ENCODE assay signal across 23 cellular contexts in the genomic region with DNA sequence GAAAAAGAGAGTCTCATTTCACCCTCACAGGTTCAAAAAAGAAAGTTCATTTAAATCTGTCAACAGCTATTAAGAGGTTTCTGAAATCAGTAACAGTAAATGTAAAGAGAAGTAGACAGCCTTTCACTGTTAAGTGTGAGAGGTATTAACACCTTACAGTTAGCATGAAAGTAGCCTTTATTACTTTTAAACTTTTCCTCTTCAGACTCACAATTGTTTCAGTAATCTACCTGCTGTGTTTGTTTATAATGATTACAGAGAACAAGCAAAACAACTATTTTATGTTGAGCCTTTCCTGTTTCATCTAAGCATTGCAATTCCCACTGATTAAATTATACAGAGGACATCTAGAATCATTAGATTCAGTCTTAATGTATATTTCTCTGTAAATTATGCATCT.
DNase-seq lines count a peak whose midpoint lies in the region; FAIRE-seq and TF ChIP-seq lines count a peak whose summit lies in the region.
"Had no signal": no experiment of that assay in that cellular context is flagged by ENCODE, and none has a peak within 500 bp of the region (broad histone marks: within the 10 kb centered on the region; RNA-seq: fewer than 3 reads in every experiment).

No MANE protein-coding gene starts in this region.

- CTCF ChIA-PET in HEK293T (lab: Yijun Ruan, JAX): no interaction called here

- POLR2A ChIA-PET in HEK293T (lab: Yijun Ruan, JAX): no interaction called here

- DNase-seq in HEK293T (ENCODE audit: extremely low spot score) (no peak), NCI-H69 (lab: John Stamatoyannopoulos, UW) (peak; percentile 78), frontal cortex (ENCODE audit: low spot score in 2 of 2) (no peak), iPS-NIHi7 (ENCODE audit: extremely low spot score) (no peak), OCI-M1 (lab: John Stamatoyannopoulos, UW) (no peak)
- DNase-seq in activated CD4-positive, CD25-positive, alpha-beta regulatory T cell (lab: John Stamatoyannopoulos, UW): no peak
- no peak for DNase-seq in stimulated activated naive CD4-positive, alpha-beta T cell treated with Interleukin-2 at 50 U/mL for 16 hours (lab: John Stamatoyannopoulos, UW)
- DNase-seq: C1 segment of cervical spinal cord; CD8-positive, alpha-beta memory T cell; EL; GF-D8; HFFc6; NCI-H1105; NCI-H146; NCI-H2029 treated with DMSO at 0.1 percent for 48 hours; NCI-H226; NCI-H510A treated with DMSO at 0.1 percent for 48 hours; PC-9; SHP77 treated with DMSO at 0.1 percent for 48 hours; SW 1271 had no signal

- peak; percentile 39 for FAIRE-seq in frontal cortex (lab: Jason Lieb, UNC)
- FAIRE-seq: GM19239, H54, K562 had no signal

TF ChIP-seq in HEK293T, 16 proteins besides CTCF, POLR2A, EP300 and RAD21:
- no peak for TF ChIP-seq TARDBP (IDR thresholded peaks at IDR 0.05)
- no peak for TF ChIP-seq FOXK2 (IDR thresholded peaks at IDR 0.05)
- TF ChIP-seq NFRKB (IDR thresholded peaks at IDR 0.05): no peak
- TF ChIP-seq HDGF (IDR thresholded peaks at IDR 0.05; ENCODE audit: borderline replicate concordance): no peak
- no peak for TF ChIP-seq L3MBTL2 (conservative IDR thresholded peaks at IDR 0.05)
- TF ChIP-seq BHLHE40 (IDR thresholded peaks at IDR 0.05; ENCODE audit: borderline replicate concordance): no peak
- TF ChIP-seq, protein P1, sequence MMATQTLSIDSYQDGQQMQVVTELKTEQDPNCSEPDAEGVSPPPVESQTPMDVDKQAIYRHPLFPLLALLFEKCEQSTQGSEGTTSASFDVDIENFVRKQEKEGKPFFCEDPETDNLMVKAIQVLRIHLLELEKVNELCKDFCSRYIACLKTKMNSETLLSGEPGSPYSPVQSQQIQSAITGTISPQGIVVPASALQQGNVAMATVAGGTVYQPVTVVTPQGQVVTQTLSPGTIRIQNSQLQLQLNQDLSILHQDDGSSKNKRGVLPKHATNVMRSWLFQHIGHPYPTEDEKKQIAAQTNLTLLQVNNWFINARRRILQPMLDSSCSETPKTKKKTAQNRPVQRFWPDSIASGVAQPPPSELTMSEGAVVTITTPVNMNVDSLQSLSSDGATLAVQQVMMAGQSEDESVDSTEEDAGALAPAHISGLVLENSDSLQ (IDR thresholded peaks at IDR 0.05): no peak
- no peak; the same call in 1 of the 2 replicates for TF ChIP-seq FOXM1 (IDR thresholded peaks at IDR 0.05; ENCODE audit: borderline replicate concordance)
- peak; percentile 7; the same call in 1 of the 2 replicates for TF ChIP-seq ARNT (IDR thresholded peaks at IDR 0.05)
- 0 out of 2 replicates have a peak, but pooled peaks have one; percentile 35 for TF ChIP-seq SUZ12 (IDR thresholded peaks at IDR 0.05)
- no peak for TF ChIP-seq LEF1 (IDR thresholded peaks at IDR 0.05; ENCODE audit: borderline replicate concordance)
- no peak for TF ChIP-seq FOXA1 (IDR thresholded peaks at IDR 0.05)
- TF ChIP-seq ZNF384 (IDR thresholded peaks at IDR 0.05): 0 out of 2 replicates have a peak, but pooled peaks have one; percentile 8
